Comparison of ENCODE assay signal across 14 cellular contexts in the genomic region with DNA sequence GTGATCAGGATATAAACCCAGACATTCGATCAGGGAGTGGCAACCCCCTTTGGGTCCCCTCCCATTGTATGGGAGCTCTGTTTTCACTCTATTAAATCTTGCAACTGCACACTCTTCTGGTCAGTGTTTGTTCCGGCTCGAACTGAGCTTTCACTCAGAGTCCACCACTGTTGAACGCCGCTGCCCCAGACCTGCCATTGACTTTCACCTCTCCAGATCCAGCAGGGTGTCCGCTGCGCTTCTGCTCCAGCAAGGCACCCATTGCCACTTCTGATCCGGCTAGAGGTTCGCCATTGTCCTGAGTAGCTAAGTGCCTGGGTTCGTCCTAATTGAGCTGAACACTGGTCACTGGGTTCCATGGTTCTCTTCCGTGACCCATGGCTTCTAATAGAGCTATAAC. TPM values are rescaled to one million over a fixed set of nuclear protein-coding genes. Genes with fewer than 3 reads are reported as not detected.
"Had no signal": no experiment of that assay in that cellular context is flagged by ENCODE, and none has a peak within 500 bp of the region (broad histone marks: within the 10 kb centered on the region; RNA-seq: fewer than 3 reads in every experiment).

No MANE protein-coding gene starts in this region.

RNA-seq across cellular contexts. Expression of gene AGR3, which starts 28.6 kb away (rescaled TPM):
- total RNA-seq: activated B cell treated with CpG ODN at 0.5 μM for 24 hours; activated CD4-positive, alpha-beta memory T cell treated with anti-CD3 and anti-CD28 coated beads for 36 hours; activated CD4-positive, alpha-beta memory T cell treated with anti-CD3 and anti-CD28 coated beads, Interleukin-2, amount 10 ng/mL, durations not matched to agents 7 days and 5 days; activated CD4-positive, alpha-beta T cell treated with anti-CD3 and anti-CD28 coated beads for 36 hours; activated CD4-positive, alpha-beta T cell treated with anti-CD3 and anti-CD28 coated beads, Interleukin-2, amount 10 ng/mL, durations not matched to agents 24 days and 14 days; activated CD4-positive, alpha-beta T cell treated with anti-CD3 and anti-CD28 coated beads, Interleukin-2, amount 10 ng/mL, durations not matched to agents 7 days and 5 days; activated CD8-positive, alpha-beta memory T cell treated with anti-CD3 and anti-CD28 coated beads for 36 hours; activated CD8-positive, alpha-beta memory T cell treated with anti-CD3 and anti-CD28 coated beads, Interleukin-2, amount 10 ng/mL, durations not matched to agents 7 days and 5 days; activated CD8-positive, alpha-beta T cell treated with anti-CD3 and anti-CD28 coated beads for 36 hours; activated CD8-positive, alpha-beta T cell treated with anti-CD3 and anti-CD28 coated beads, Interleukin-2, amount 10 ng/mL, durations not matched to agents 7 days and 5 days; T-helper 1 cell treated with Interleukin-12 subunit alpha and Interleukin-12 subunit beta and Interleukin-4 antibody, amounts not matched to agents 30 ng/mL and 1 ng/mL, for 36 hours; T-helper 17 cell; T-helper 2 cell treated with Interferon-gamma antibody and Interleukin-4, amounts not matched to agents 100 ng/mL and 5 ng/mL, for 36 hours; WTC11 had no signal

RNA-seq across cellular contexts. Expression of gene AGR2, which starts 48.4 kb away (rescaled TPM):
- total RNA-seq: activated B cell treated with CpG ODN at 0.5 μM for 24 hours; activated CD4-positive, alpha-beta memory T cell treated with anti-CD3 and anti-CD28 coated beads for 36 hours; activated CD4-positive, alpha-beta memory T cell treated with anti-CD3 and anti-CD28 coated beads, Interleukin-2, amount 10 ng/mL, durations not matched to agents 7 days and 5 days; activated CD4-positive, alpha-beta T cell treated with anti-CD3 and anti-CD28 coated beads for 36 hours; activated CD4-positive, alpha-beta T cell treated with anti-CD3 and anti-CD28 coated beads, Interleukin-2, amount 10 ng/mL, durations not matched to agents 24 days and 14 days; activated CD4-positive, alpha-beta T cell treated with anti-CD3 and anti-CD28 coated beads, Interleukin-2, amount 10 ng/mL, durations not matched to agents 7 days and 5 days; activated CD8-positive, alpha-beta memory T cell treated with anti-CD3 and anti-CD28 coated beads for 36 hours; activated CD8-positive, alpha-beta memory T cell treated with anti-CD3 and anti-CD28 coated beads, Interleukin-2, amount 10 ng/mL, durations not matched to agents 7 days and 5 days; activated CD8-positive, alpha-beta T cell treated with anti-CD3 and anti-CD28 coated beads for 36 hours; activated CD8-positive, alpha-beta T cell treated with anti-CD3 and anti-CD28 coated beads, Interleukin-2, amount 10 ng/mL, durations not matched to agents 7 days and 5 days; T-helper 1 cell treated with Interleukin-12 subunit alpha and Interleukin-12 subunit beta and Interleukin-4 antibody, amounts not matched to agents 30 ng/mL and 1 ng/mL, for 36 hours; T-helper 17 cell; T-helper 2 cell treated with Interferon-gamma antibody and Interleukin-4, amounts not matched to agents 100 ng/mL and 5 ng/mL, for 36 hours had no signal
